ENCODE assay signal across 1 cellular context in the genomic region with DNA sequence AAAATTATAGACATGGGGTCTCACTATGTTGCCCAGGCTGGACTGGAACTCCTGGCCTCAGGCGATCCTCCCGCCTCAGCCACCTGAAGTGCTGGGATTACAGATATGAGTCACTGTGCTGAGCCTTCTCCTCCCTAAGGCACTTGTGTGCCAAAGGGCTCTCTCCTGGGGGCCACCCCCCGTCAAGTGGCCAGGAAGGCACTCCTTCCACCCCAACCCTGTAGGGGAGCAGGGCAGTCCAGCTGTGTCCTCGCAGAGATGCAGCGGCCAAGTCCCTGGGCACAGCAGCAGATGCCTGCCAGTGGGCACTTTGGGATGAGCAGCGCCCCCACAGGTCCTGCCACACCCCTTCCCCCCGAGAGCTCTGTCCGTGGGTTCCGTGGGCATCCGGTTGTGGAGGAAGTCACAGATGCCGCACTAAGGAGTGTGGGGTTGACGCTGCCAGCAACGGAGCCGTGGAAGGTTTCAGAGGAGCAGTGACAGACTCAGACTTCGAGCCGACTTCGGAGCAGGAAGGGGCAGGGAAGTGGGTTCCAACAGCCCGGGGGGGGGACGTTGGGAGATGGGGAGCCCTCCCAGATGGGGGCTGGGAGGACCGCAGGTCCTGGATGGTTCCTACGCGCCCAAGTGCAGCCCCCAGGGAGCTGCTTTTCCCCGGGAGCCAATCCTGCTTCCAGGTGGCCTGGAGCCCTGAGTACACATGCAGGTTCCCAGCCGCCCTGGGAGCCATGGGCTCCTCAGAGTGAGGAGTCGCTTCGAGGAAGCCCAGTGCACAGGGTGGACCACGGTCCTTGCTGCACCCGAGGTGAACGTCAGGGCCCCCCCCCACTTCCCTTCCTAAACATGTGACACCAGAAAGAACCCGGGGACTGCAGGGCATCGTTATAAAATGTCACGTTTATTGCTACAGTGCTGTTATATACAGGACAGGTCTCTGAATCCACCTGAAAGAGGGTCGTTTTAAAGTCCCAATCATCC.
TF ChIP-seq lines count a peak whose summit lies in the region.

No MANE protein-coding gene starts in this region.

TF ChIP-seq in GM23338, 12 proteins besides CTCF, POLR2A, EP300 and RAD21 (continued from another document):
- TF ChIP-seq, protein P1, sequence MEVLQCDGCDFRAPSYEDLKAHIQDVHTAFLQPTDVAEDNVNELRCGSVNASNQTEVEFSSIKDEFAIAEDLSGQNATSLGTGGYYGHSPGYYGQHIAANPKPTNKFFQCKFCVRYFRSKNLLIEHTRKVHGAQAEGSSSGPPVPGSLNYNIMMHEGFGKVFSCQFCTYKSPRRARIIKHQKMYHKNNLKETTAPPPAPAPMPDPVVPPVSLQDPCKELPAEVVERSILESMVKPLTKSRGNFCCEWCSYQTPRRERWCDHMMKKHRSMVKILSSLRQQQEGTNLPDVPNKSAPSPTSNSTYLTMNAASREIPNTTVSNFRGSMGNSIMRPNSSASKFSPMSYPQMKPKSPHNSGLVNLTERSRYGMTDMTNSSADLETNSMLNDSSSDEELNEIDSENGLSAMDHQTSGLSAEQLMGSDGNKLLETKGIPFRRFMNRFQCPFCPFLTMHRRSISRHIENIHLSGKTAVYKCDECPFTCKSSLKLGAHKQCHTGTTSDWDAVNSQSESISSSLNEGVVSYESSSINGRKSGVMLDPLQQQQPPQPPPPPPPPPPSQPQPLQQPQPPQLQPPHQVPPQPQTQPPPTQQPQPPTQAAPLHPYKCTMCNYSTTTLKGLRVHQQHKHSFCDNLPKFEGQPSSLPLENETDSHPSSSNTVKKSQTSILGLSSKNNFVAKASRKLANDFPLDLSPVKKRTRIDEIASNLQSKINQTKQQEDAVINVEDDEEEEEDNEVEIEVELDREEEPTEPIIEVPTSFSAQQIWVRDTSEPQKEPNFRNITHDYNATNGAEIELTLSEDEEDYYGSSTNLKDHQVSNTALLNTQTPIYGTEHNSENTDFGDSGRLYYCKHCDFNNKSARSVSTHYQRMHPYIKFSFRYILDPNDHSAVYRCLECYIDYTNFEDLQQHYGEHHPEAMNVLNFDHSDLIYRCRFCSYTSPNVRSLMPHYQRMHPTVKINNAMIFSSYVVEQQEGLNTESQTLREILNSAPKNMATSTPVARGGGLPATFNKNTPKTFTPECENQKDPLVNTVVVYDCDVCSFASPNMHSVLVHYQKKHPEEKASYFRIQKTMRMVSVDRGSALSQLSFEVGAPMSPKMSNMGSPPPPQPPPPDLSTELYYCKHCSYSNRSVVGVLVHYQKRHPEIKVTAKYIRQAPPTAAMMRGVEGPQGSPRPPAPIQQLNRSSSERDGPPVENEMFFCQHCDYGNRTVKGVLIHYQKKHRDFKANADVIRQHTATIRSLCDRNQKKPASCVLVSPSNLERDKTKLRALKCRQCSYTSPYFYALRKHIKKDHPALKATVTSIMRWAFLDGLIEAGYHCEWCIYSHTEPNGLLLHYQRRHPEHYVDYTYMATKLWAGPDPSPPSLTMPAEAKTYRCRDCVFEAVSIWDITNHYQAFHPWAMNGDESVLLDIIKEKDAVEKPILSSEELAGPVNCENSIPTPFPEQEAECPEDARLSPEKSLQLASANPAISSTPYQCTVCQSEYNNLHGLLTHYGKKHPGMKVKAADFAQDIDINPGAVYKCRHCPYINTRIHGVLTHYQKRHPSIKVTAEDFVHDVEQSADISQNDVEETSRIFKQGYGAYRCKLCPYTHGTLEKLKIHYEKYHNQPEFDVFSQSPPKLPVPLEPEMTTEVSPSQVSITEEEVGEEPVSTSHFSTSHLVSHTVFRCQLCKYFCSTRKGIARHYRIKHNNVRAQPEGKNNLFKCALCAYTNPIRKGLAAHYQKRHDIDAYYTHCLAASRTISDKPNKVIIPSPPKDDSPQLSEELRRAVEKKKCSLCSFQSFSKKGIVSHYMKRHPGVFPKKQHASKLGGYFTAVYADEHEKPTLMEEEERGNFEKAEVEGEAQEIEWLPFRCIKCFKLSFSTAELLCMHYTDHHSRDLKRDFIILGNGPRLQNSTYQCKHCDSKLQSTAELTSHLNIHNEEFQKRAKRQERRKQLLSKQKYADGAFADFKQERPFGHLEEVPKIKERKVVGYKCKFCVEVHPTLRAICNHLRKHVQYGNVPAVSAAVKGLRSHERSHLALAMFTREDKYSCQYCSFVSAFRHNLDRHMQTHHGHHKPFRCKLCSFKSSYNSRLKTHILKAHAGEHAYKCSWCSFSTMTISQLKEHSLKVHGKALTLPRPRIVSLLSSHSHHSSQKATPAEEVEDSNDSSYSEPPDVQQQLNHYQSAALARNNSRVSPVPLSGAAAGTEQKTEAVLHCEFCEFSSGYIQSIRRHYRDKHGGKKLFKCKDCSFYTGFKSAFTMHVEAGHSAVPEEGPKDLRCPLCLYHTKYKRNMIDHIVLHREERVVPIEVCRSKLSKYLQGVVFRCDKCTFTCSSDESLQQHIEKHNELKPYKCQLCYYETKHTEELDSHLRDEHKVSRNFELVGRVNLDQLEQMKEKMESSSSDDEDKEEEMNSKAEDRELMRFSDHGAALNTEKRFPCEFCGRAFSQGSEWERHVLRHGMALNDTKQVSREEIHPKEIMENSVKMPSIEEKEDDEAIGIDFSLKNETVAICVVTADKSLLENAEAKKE (CRISPR knock-in tag; IDR thresholded peaks at IDR 0.05): no peak
- TF ChIP-seq STAT1 (IDR thresholded peaks at IDR 0.05; ENCODE audit: unreplicated experiment): no peak
- TF ChIP-seq POLR2AphosphoS5 (IDR thresholded peaks at IDR 0.05; ENCODE audit: low read depth): no peak
- no peak for TF ChIP-seq EZH2 (IDR thresholded peaks at IDR 0.05; ENCODE audit: low read depth, unreplicated experiment)
- TF ChIP-seq EZH2phosphoT487 (IDR thresholded peaks at IDR 0.05; ENCODE audit: unreplicated experiment): no peak
- TF ChIP-seq ZNF331 (CRISPR knock-in tag; IDR thresholded peaks at IDR 0.05; ENCODE audit: low read depth): no peak
- TF ChIP-seq, protein P2, sequence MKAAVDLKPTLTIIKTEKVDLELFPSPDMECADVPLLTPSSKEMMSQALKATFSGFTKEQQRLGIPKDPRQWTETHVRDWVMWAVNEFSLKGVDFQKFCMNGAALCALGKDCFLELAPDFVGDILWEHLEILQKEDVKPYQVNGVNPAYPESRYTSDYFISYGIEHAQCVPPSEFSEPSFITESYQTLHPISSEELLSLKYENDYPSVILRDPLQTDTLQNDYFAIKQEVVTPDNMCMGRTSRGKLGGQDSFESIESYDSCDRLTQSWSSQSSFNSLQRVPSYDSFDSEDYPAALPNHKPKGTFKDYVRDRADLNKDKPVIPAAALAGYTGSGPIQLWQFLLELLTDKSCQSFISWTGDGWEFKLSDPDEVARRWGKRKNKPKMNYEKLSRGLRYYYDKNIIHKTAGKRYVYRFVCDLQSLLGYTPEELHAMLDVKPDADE (IDR thresholded peaks at IDR 0.05): no peak
- no peak for TF ChIP-seq JUNB (IDR thresholded peaks at IDR 0.05; ENCODE audit: unreplicated experiment)
- TF ChIP-seq NANOG (IDR thresholded peaks at IDR 0.05; ENCODE audit: borderline replicate concordance): no peak
- TF ChIP-seq ZNF114 (CRISPR knock-in tag; IDR thresholded peaks at IDR 0.05): no peak
TF ChIP-seq in GM23338: peak in this region for 0.
